Comparison of ENCODE assay signal across 19 cellular contexts in genomic region chr10:4982764-4983226, GRCh38. TPM values are rescaled to one million over a fixed set of nuclear protein-coding genes. Genes with fewer than 3 reads are reported as not detected.
DNase-seq lines count a peak whose midpoint lies in the region; ATAC-seq and TF ChIP-seq lines count a peak whose summit lies in the region.
"Had no signal": no experiment of that assay in that cellular context is flagged by ENCODE, and none has a peak within 500 bp of the region (broad histone marks: within the 10 kb centered on the region; RNA-seq: fewer than 3 reads in every experiment).

No MANE protein-coding gene starts in this region.

- H3K36me3 ChIP-seq in ascending aorta (no peaks in the 10 kb centered on the region), heart left ventricle (peaks cover 0 to 14% (median 0%) of the 10 kb centered on the region in 9 donors), HAP-1 (replicated peaks) (no peaks in the 10 kb centered on the region)
- H3K36me3 ChIP-seq: MG63 had no signal

- peaks cover 8% of the 10 kb centered on the region for H3K4me1 Mint-ChIP-seq in neural crest cell

- H3K4me3 ChIP-seq in ascending aorta (no peak overlapping the region), heart left ventricle (no peak overlapping the region), HAP-1 (no peak overlapping the region)
- H3K4me3 ChIP-seq: MG63 had no signal

- peak in 3 of 4 donors; percentile 19 to 56 (median 44) for ATAC-seq in heart left ventricle
- ATAC-seq: activated CD4-positive, CD25-positive, alpha-beta regulatory T cell treated with anti-CD3 and anti-CD28 coated beads, Interleukin-2, amount 50 U/mL, for 24 hours; CD8-positive, alpha-beta T cell had no signal

- intact Hi-C loops in ascending aorta (cut with DNase I) = no loop called here
- intact Hi-C loops in heart left ventricle (cut with DNase I) = loop anchor here in 6 of 10 donors (1.0 to 10.0 kb wide), 6 partner anchors 112 to 135 kb away; partner anchors contain the start of gene AKR1C3 (in 1 of the 6)

- H3K27ac ChIP-seq in ascending aorta (peak overlapping the region; percentile 51 to 56), heart left ventricle (no peak overlapping the region)
- H3K27ac ChIP-seq: epithelial cell of prostate, RWPE1 had no signal

- TF ChIP-seq POLR2A in heart left ventricle (IDR thresholded peaks at IDR 0.05) = no peak

- DNase-seq in A172 (ENCODE audit: low spot score) = peak; percentile 75
- DNase-seq in ascending aorta (ENCODE audit: low spot score in 2 of 2) = peak; percentile 26 to 59
- DNase-seq in heart left ventricle = no peak
- DNase-seq in neural crest cell (ENCODE audit: low read depth, low spot score) = no peak
- DNase-seq in activated CD4-positive, CD25-positive, alpha-beta regulatory T cell (lab: John Stamatoyannopoulos, UW) = no peak
- no peak for DNase-seq in stimulated activated naive CD4-positive, alpha-beta T cell (lab: John Stamatoyannopoulos, UW)
- DNase-seq in HAP-1 (ENCODE audit: low spot score in 2 of 2) = no peak
- no peak for DNase-seq in islet precursor cell
- DNase-seq: activated naive CD8-positive, alpha-beta T cell treated with anti-CD3 and anti-CD28 coated beads for 36 hours; CD8-positive, alpha-beta T cell; MG63; NCI-H2029 treated with DMSO at 0.1 percent for 48 hours; stimulated activated CD4-positive, alpha-beta T cell treated with anti-CD3 and anti-CD28 coated beads, Interleukin-12 subunit alpha, Interleukin-12 subunit beta, amount 100 ng/mL, for 4 hours had no signal

- no peaks in the 10 kb centered on the region for H3K27me3 Mint-ChIP-seq in neural crest cell (ENCODE audit: low read depth)

- H3K4me1 ChIP-seq in ascending aorta (peaks cover 0 to 3% of the 10 kb centered on the region in 2 donors), heart left ventricle (peaks cover 0 to 18% (median 6%) of the 10 kb centered on the region in 12 donors), HAP-1 (peaks cover 5% of the 10 kb centered on the region)

- no peak for TF ChIP-seq CTCF in ascending aorta (IDR thresholded peaks at IDR 0.05)
- TF ChIP-seq CTCF in heart left ventricle (IDR thresholded peaks at IDR 0.05) = no peak
- no peak for TF ChIP-seq CTCF in neural crest cell (conservative IDR thresholded peaks at IDR 0.05)

- H3K27me3 ChIP-seq in ascending aorta = no peaks in the 10 kb centered on the region
- H3K27me3 ChIP-seq in heart left ventricle = no peaks in the 10 kb centered on the region
- H3K27me3 ChIP-seq in HAP-1 (ENCODE audit: low read depth) = no peaks in the 10 kb centered on the region
- H3K27me3 ChIP-seq: MG63 had no signal

- in situ Hi-C loops in HAP-1 (cut with MboI; ENCODE audit: low sequenced_read_pairs) = loop anchor here (10.0 kb wide), 1 partner anchor 138 kb away; no protein-coding TSS in a partner anchor

- WGBS in heart left ventricle, 4 donors = 93 to 96% (median 95%) methylated on average over 9 of the region's 9 CpGs

- peaks cover 6% of the 10 kb centered on the region for H3K36me3 Mint-ChIP-seq in neural crest cell (ENCODE audit: low read depth)
- H3K36me3 Mint-ChIP-seq: activated naive CD8-positive, alpha-beta T cell treated with anti-CD3 and anti-CD28 coated beads for 36 hours; CD8-positive, alpha-beta T cell; mesothelial cell of epicardium had no signal

- H3K9me3 ChIP-seq in ascending aorta = no peaks in the 10 kb centered on the region
- no peaks in the 10 kb centered on the region for H3K9me3 ChIP-seq in heart left ventricle
- no peaks in the 10 kb centered on the region for H3K9me3 ChIP-seq in HAP-1
- H3K9me3 ChIP-seq: MG63 had no signal

- no peak overlapping the region for H3K4me3 Mint-ChIP-seq in neural crest cell
- H3K4me3 Mint-ChIP-seq: activated naive CD8-positive, alpha-beta T cell treated with anti-CD3 and anti-CD28 coated beads for 36 hours; CD8-positive, alpha-beta T cell; mesothelial cell of epicardium had no signal

- peak overlapping the region; percentile 12 for H3K27ac Mint-ChIP-seq in neural crest cell (ENCODE audit: unreplicated experiment)
- H3K27ac Mint-ChIP-seq: activated naive CD8-positive, alpha-beta T cell treated with anti-CD3 and anti-CD28 coated beads for 36 hours; CD8-positive, alpha-beta T cell; mesothelial cell of epicardium had no signal

- H3K9me3 Mint-ChIP-seq in neural crest cell = peaks cover 3% of the 10 kb centered on the region
- H3K9me3 Mint-ChIP-seq: activated naive CD8-positive, alpha-beta T cell treated with anti-CD3 and anti-CD28 coated beads for 36 hours; CD8-positive, alpha-beta T cell had no signal

RNA-seq across cellular contexts. Expression of gene AKR1C1, which starts 19.6 kb away (rescaled TPM):
- 28.1 and 68.3 TPM in 2 replicates for total RNA-seq in A172 (2014; rRNA removed; shearing (Covaris generic))
- total RNA-seq in ascending aorta (18.4 TPM), heart left ventricle (10 to 100 TPM in 8 of 9 donors, 1 to 10 TPM in 1; 9.9 to 30.8 (median 16.5) TPM), neural crest cell (3.7 and 5.7 TPM in 2 replicates)
- polyA plus RNA-seq in heart left ventricle = 10 to 100 TPM in 1 of 2 donors, 1 to 10 TPM in 1; 9.3 to 81.1 TPM

RNA-seq across cellular contexts. Expression of gene AKR1C2, which starts 20.9 kb away (rescaled TPM):
- 50.4 and 186 TPM in 2 replicates for total RNA-seq in A172 (2014; rRNA removed; shearing (Covaris generic))
- total RNA-seq in ascending aorta (16.6 TPM), heart left ventricle (10 to 100 TPM in 8 of 9 donors, 1 to 10 TPM in 1; 9.3 to 33.7 (median 14.5) TPM), neural crest cell (3.8 and 3.9 TPM in 2 replicates)
- polyA plus RNA-seq in heart left ventricle = 10 to 100 TPM; 12.9 to 19.8 TPM
- total RNA-seq: activated naive CD8-positive, alpha-beta T cell treated with anti-CD3 and anti-CD28 coated beads for 36 hours; CD8-positive, alpha-beta T cell; G401; osteocyte had no signal

Comparison
In these comparisons a context has a peak if more than half of its experiments do, and no peak if none do; other contexts are left out.
1. DNase-seq: peak in A172 (single experiment) and ascending aorta (2 of 2); none in heart left ventricle (0 of 5), neural crest cell (single experiment), activated CD4-positive, CD25-positive, alpha-beta regulatory T cell (0 of 4), stimulated activated naive CD4-positive, alpha-beta T cell (0 of 6), HAP-1 (0 of 2) and islet precursor cell (single experiment).
2. H3K27ac ChIP-seq: peak in ascending aorta (2 of 2); none in heart left ventricle (0 of 12).